38 cellular contexts compared by ENCODE assay signal in genomic region chr1:60869264-60869663, GRCh38.
"Had no signal": no experiment of that assay in that cellular context is flagged by ENCODE, and none has a peak within 500 bp of the region (broad histone marks: within the 10 kb centered on the region; RNA-seq: fewer than 3 reads in every experiment).

No MANE protein-coding gene starts in this region.

- H3K27me3 ChIP-seq: ascending aorta, cardiac muscle cell had no signal

- H3K27me3 Mint-ChIP-seq: activated B cell treated with CpG ODN at 0.5 μM for 24 hours; activated CD4-positive, alpha-beta memory T cell treated with anti-CD3 and anti-CD28 coated beads, Interleukin-2, amount 10 ng/mL, durations not matched to agents 7 days and 5 days; activated naive CD4-positive, alpha-beta T cell treated with anti-CD3 and anti-CD28 coated beads, Interleukin-2, amount 10 ng/mL, durations not matched to agents 7 days and 5 days; activated naive CD8-positive, alpha-beta T cell; brain had no signal

- H3K9me3 Mint-ChIP-seq: activated B cell treated with CpG ODN at 0.5 μM for 24 hours; activated CD4-positive, alpha-beta memory T cell treated with anti-CD3 and anti-CD28 coated beads, Interleukin-2, amount 10 ng/mL, durations not matched to agents 7 days and 5 days; activated CD4-positive, alpha-beta T cell treated with anti-CD3 and anti-CD28 coated beads, Interleukin-2, amount 10 ng/mL, durations not matched to agents 24 days and 14 days; activated naive CD4-positive, alpha-beta T cell treated with anti-CD3 and anti-CD28 coated beads, Interleukin-2, amount 10 ng/mL, durations not matched to agents 7 days and 5 days; activated naive CD4-positive, alpha-beta T cell treated with anti-CD3 and anti-CD28 coated beads, Interleukin-2, amount 50 U/mL, for 24 hours; activated naive CD8-positive, alpha-beta T cell treated with anti-CD3 and anti-CD28 coated beads, Interleukin-2, amount 10 ng/mL, durations not matched to agents 7 days and 5 days; activated naive CD8-positive, alpha-beta T cell treated with anti-CD3 and anti-CD28 coated beads, Interleukin-2, amount 50 U/mL, for 24 hours; activated T-cell treated with anti-CD3 and anti-CD28 coated beads, Interleukin-2, amount 50 U/mL, for 24 hours; activated T-helper 2 cell treated with anti-CD3 and anti-CD28 coated beads, Interferon-gamma antibody, Interleukin-2, Interleukin-4, amounts not matched to agents 10 μg/mL and 5 μg/mL and 100 μg/mL, durations not matched to agents 14 hours and 24 hours and 36 hours; brain; central memory CD8-positive, alpha-beta T cell; T-helper 1 cell treated with Interleukin-12 subunit alpha and Interleukin-12 subunit beta and Interleukin-4 antibody, amounts not matched to agents 30 μg/mL and 1 μg/mL, for 36 hours; T-helper 2 cell treated with Interferon-gamma antibody and Interleukin-4, amounts not matched to agents 5 μg/mL and 100 μg/mL, for 36 hours had no signal

- H3K4me1 Mint-ChIP-seq: activated B cell treated with CpG ODN at 0.5 μM for 24 hours; activated CD4-positive, alpha-beta memory T cell treated with anti-CD3 and anti-CD28 coated beads, Interleukin-2, amount 10 ng/mL, durations not matched to agents 7 days and 5 days; activated CD4-positive, alpha-beta T cell treated with anti-CD3 and anti-CD28 coated beads, Interleukin-2, amount 10 ng/mL, durations not matched to agents 24 days and 14 days; activated CD8-positive, alpha-beta memory T cell treated with anti-CD3 and anti-CD28 coated beads, Interleukin-2, amount 10 ng/mL, durations not matched to agents 7 days and 5 days; activated naive CD4-positive, alpha-beta T cell treated with anti-CD3 and anti-CD28 coated beads, Interleukin-2, amount 10 ng/mL, durations not matched to agents 7 days and 5 days; activated naive CD4-positive, alpha-beta T cell treated with anti-CD3 and anti-CD28 coated beads, Interleukin-2, amount 50 U/mL, for 24 hours; activated naive CD8-positive, alpha-beta T cell treated with anti-CD3 and anti-CD28 coated beads, Interleukin-2, amount 10 ng/mL, durations not matched to agents 7 days and 5 days; activated naive CD8-positive, alpha-beta T cell treated with anti-CD3 and anti-CD28 coated beads, Interleukin-2, amount 50 U/mL, for 24 hours; central memory CD8-positive, alpha-beta T cell had no signal

- H3K4me3 ChIP-seq: ascending aorta, cardiac muscle cell had no signal

- H3K9me3 ChIP-seq: ascending aorta had no signal

- H3K27ac Mint-ChIP-seq: activated B cell treated with CpG ODN at 0.5 μM for 24 hours; activated CD4-positive, alpha-beta memory T cell treated with anti-CD3 and anti-CD28 coated beads, Interleukin-2, amount 10 ng/mL, durations not matched to agents 7 days and 5 days; activated CD4-positive, alpha-beta T cell treated with anti-CD3 and anti-CD28 coated beads, Interleukin-2, amount 10 ng/mL, durations not matched to agents 24 days and 14 days; activated CD8-positive, alpha-beta memory T cell treated with anti-CD3 and anti-CD28 coated beads, Interleukin-2, amount 10 ng/mL, durations not matched to agents 7 days and 5 days; activated CD8-positive, alpha-beta T cell treated with anti-CD3 and anti-CD28 coated beads, Interleukin-2, amount 10 ng/mL, durations not matched to agents 7 days and 5 days; activated naive CD4-positive, alpha-beta T cell treated with anti-CD3 and anti-CD28 coated beads, Interleukin-2, amount 10 ng/mL, durations not matched to agents 7 days and 5 days; activated naive CD4-positive, alpha-beta T cell treated with anti-CD3 and anti-CD28 coated beads, Interleukin-2, amount 50 U/mL, for 24 hours; activated naive CD8-positive, alpha-beta T cell; activated naive CD8-positive, alpha-beta T cell treated with anti-CD3 and anti-CD28 coated beads, Interleukin-2, amount 10 ng/mL, durations not matched to agents 7 days and 5 days; activated naive CD8-positive, alpha-beta T cell treated with anti-CD3 and anti-CD28 coated beads, Interleukin-2, amount 50 U/mL, for 24 hours; activated T-cell treated with anti-CD3 and anti-CD28 coated beads, Interleukin-2, amount 50 U/mL, for 24 hours; activated T-helper 2 cell treated with anti-CD3 and anti-CD28 coated beads, Interferon-gamma antibody, Interleukin-2, Interleukin-4, amounts not matched to agents 10 μg/mL and 5 μg/mL and 100 μg/mL, durations not matched to agents 14 hours and 24 hours and 36 hours; T-helper 1 cell treated with Interleukin-12 subunit alpha and Interleukin-12 subunit beta and Interleukin-4 antibody, amounts not matched to agents 30 μg/mL and 1 μg/mL, for 36 hours; T-helper 2 cell treated with Interferon-gamma antibody and Interleukin-4, amounts not matched to agents 5 μg/mL and 100 μg/mL, for 36 hours had no signal

- H3K36me3 Mint-ChIP-seq: activated CD8-positive, alpha-beta memory T cell treated with anti-CD3 and anti-CD28 coated beads, Interleukin-2, amount 10 ng/mL, durations not matched to agents 7 days and 5 days; activated naive CD4-positive, alpha-beta T cell treated with anti-CD3 and anti-CD28 coated beads, Interleukin-2, amount 10 ng/mL, durations not matched to agents 7 days and 5 days; activated naive CD4-positive, alpha-beta T cell treated with anti-CD3 and anti-CD28 coated beads, Interleukin-2, amount 50 U/mL, for 24 hours; activated naive CD8-positive, alpha-beta T cell; activated naive CD8-positive, alpha-beta T cell treated with anti-CD3 and anti-CD28 coated beads, Interleukin-2, amount 10 ng/mL, durations not matched to agents 7 days and 5 days; brain had no signal

- ATAC-seq: activated CD8-positive, alpha-beta memory T cell treated with anti-CD3 and anti-CD28 coated beads, Interleukin-2, amount 10 ng/mL, durations not matched to agents 7 days and 5 days; activated CD8-positive, alpha-beta T cell treated with anti-CD3 and anti-CD28 coated beads, Interleukin-2, amount 10 ng/mL, durations not matched to agents 7 days and 5 days; activated naive CD8-positive, alpha-beta T cell treated with anti-CD3 and anti-CD28 coated beads, Interleukin-2, amount 50 U/mL, for 24 hours had no signal

- DNase-seq: activated B cell treated with CpG ODN at 0.5 μM for 24 hours; activated CD4-positive, alpha-beta memory T cell treated with anti-CD3 and anti-CD28 coated beads, Interleukin-2, amount 10 ng/mL, durations not matched to agents 7 days and 5 days; activated CD4-positive, alpha-beta T cell treated with anti-CD3 and anti-CD28 coated beads for 4 hours; activated CD4-positive, alpha-beta T cell treated with anti-CD3 and anti-CD28 coated beads, Interleukin-2, amount 10 ng/mL, durations not matched to agents 24 days and 14 days; activated CD4-positive, alpha-beta T cell treated with anti-CD3 and anti-CD28 coated beads, Interleukin-2, amount 50 U/mL, for 1 hour; activated CD4-positive, alpha-beta T cell treated with anti-CD3 and anti-CD28 coated beads, Interleukin-2, amount 50 U/mL, for 4 hours; activated CD4-positive, CD25-positive, alpha-beta regulatory T cell treated with anti-CD3 and anti-CD28 coated beads, Interleukin-2, amount 50 U/mL, for 72 hours; activated CD8-positive, alpha-beta memory T cell treated with anti-CD3 and anti-CD28 coated beads for 24 hours; activated CD8-positive, alpha-beta memory T cell treated with anti-CD3 and anti-CD28 coated beads, Interleukin-2, amount 10 ng/mL, durations not matched to agents 7 days and 5 days; activated CD8-positive, alpha-beta memory T cell treated with anti-CD3 and anti-CD28 coated beads, Interleukin-2, amount 50 U/mL, for 48 hours; activated CD8-positive, alpha-beta T cell treated with anti-CD3 and anti-CD28 coated beads, Interleukin-2, amount 10 ng/mL, durations not matched to agents 7 days and 5 days; activated effector memory CD4-positive, alpha-beta T cell treated with Interleukin-2 at 50 U/mL for 16 hours; activated gamma-delta T cell; activated naive CD4-positive, alpha-beta T cell treated with anti-CD3 and anti-CD28 coated beads, Interleukin-2, amount 10 ng/mL, durations not matched to agents 7 days and 5 days; activated naive CD4-positive, alpha-beta T cell treated with Interleukin-2 at 50 U/mL for 16 hours; activated naive CD8-positive, alpha-beta T cell treated with anti-CD3 and anti-CD28 coated beads, Interleukin-2, amount 10 ng/mL, durations not matched to agents 7 days and 5 days; activated naive CD8-positive, alpha-beta T cell treated with anti-CD3 and anti-CD28 coated beads, Interleukin-2, amount 50 U/mL, for 24 hours; activated T-cell treated with anti-CD3 and anti-CD28 coated beads, Interleukin-2, amount 50 U/mL, for 24 hours; activated T-cell treated with anti-CD3 and anti-CD28 coated beads, Interleukin-2, amount 50 U/mL, for 48 hours; amygdala; anterior cingulate cortex; caudate nucleus; cerebellar nuclear complex; T-helper 1 cell; T-helper 2 cell; T-helper 9 cell had no signal

- FAIRE-seq: bronchial epithelial cell, TTC549 had no signal

- H3K4me3 Mint-ChIP-seq: activated B cell treated with CpG ODN at 0.5 μM for 24 hours; activated CD4-positive, alpha-beta memory T cell treated with anti-CD3 and anti-CD28 coated beads, Interleukin-2, amount 10 ng/mL, durations not matched to agents 7 days and 5 days; activated CD4-positive, alpha-beta T cell treated with anti-CD3 and anti-CD28 coated beads, Interleukin-2, amount 10 ng/mL, durations not matched to agents 24 days and 14 days; activated CD8-positive, alpha-beta memory T cell treated with anti-CD3 and anti-CD28 coated beads, Interleukin-2, amount 10 ng/mL, durations not matched to agents 7 days and 5 days; activated CD8-positive, alpha-beta T cell treated with anti-CD3 and anti-CD28 coated beads, Interleukin-2, amount 10 ng/mL, durations not matched to agents 7 days and 5 days; activated naive CD4-positive, alpha-beta T cell treated with anti-CD3 and anti-CD28 coated beads, Interleukin-2, amount 10 ng/mL, durations not matched to agents 7 days and 5 days; activated naive CD4-positive, alpha-beta T cell treated with anti-CD3 and anti-CD28 coated beads, Interleukin-2, amount 50 U/mL, for 24 hours; activated naive CD8-positive, alpha-beta T cell; activated naive CD8-positive, alpha-beta T cell treated with anti-CD3 and anti-CD28 coated beads, Interleukin-2, amount 10 ng/mL, durations not matched to agents 7 days and 5 days; activated naive CD8-positive, alpha-beta T cell treated with anti-CD3 and anti-CD28 coated beads, Interleukin-2, amount 50 U/mL, for 24 hours; activated T-cell treated with anti-CD3 and anti-CD28 coated beads, Interleukin-2, amount 50 U/mL, for 24 hours; central memory CD8-positive, alpha-beta T cell; T-helper 1 cell treated with Interleukin-12 subunit alpha and Interleukin-12 subunit beta and Interleukin-4 antibody, amounts not matched to agents 30 μg/mL and 1 μg/mL, for 36 hours; T-helper 2 cell treated with Interferon-gamma antibody and Interleukin-4, amounts not matched to agents 5 μg/mL and 100 μg/mL, for 36 hours had no signal

- H3K4me1 ChIP-seq: ascending aorta had no signal

- H3K27ac ChIP-seq: ascending aorta, cardiac muscle cell, VCaP had no signal

- H3K36me3 ChIP-seq: ascending aorta, cardiac muscle cell had no signal
